15 cellular contexts compared by ENCODE assay signal in genomic region chr22:23697031-23697970, GRCh38. TPM values are rescaled to one million over a fixed set of nuclear protein-coding genes. Genes with fewer than 3 reads are reported as not detected.
DNase-seq lines count a peak whose midpoint lies in the region; ATAC-seq lines count a peak whose summit lies in the region.
"Had no signal": no experiment of that assay in that cellular context is flagged by ENCODE, and none has a peak within 500 bp of the region (broad histone marks: within the 10 kb centered on the region; RNA-seq: fewer than 3 reads in every experiment).

No MANE protein-coding gene starts in this region.

- H3K4me3 Mint-ChIP-seq in activated T-cell treated with anti-CD3 and anti-CD28 coated beads, Interleukin-2, amount 50 U/mL, for 24 hours = peak overlapping the region; percentile 91
- peak overlapping the region; percentile 87 to 95 (median 90) for H3K4me3 Mint-ChIP-seq in T-cell
- H3K4me3 Mint-ChIP-seq in effector memory CD8-positive, alpha-beta T cell = peak overlapping the region; percentile 93 to 96
- peak overlapping the region; percentile 93 for H3K4me3 Mint-ChIP-seq in stimulated activated effector memory CD8-positive, alpha-beta T cell treated with anti-CD3 and anti-CD28 coated beads, Interleukin-12 subunit alpha, Interleukin-12 subunit beta, amount 100 ng/mL, for 72 hours
- H3K4me3 Mint-ChIP-seq: H9 had no signal

- H3K36me3 Mint-ChIP-seq in activated T-cell treated with anti-CD3 and anti-CD28 coated beads, Interleukin-2, amount 50 U/mL, for 24 hours (ENCODE audit: low read depth) = peaks cover 89% of the 10 kb centered on the region
- H3K36me3 Mint-ChIP-seq in T-cell = peaks cover 59% of the 10 kb centered on the region
- peaks cover 27% of the 10 kb centered on the region for H3K36me3 Mint-ChIP-seq in effector memory CD8-positive, alpha-beta T cell (ENCODE audit: insufficient read depth)
- H3K36me3 Mint-ChIP-seq in stimulated activated effector memory CD8-positive, alpha-beta T cell treated with anti-CD3 and anti-CD28 coated beads, Interleukin-12 subunit alpha, Interleukin-12 subunit beta, amount 100 ng/mL, for 72 hours = peaks cover 30% of the 10 kb centered on the region

- peaks cover 74% of the 10 kb centered on the region for H3K4me1 Mint-ChIP-seq in activated T-cell treated with anti-CD3 and anti-CD28 coated beads, Interleukin-2, amount 50 U/mL, for 24 hours (ENCODE audit: low read depth)
- H3K4me1 Mint-ChIP-seq in T-cell = peaks cover 47 to 69% (median 62%) of the 10 kb centered on the region in 3 donors
- H3K4me1 Mint-ChIP-seq in effector memory CD8-positive, alpha-beta T cell (ENCODE audit: low read depth in 2 of 2) = peaks cover 34 to 49% of the 10 kb centered on the region in 2 donors
- peaks cover 57% of the 10 kb centered on the region for H3K4me1 Mint-ChIP-seq in stimulated activated effector memory CD8-positive, alpha-beta T cell treated with anti-CD3 and anti-CD28 coated beads, Interleukin-12 subunit alpha, Interleukin-12 subunit beta, amount 100 ng/mL, for 72 hours
- H3K4me1 Mint-ChIP-seq: H9 had no signal

- POLR2A ChIA-PET in T-cell (lab: Charles Lee) = interaction anchor here in 1 of 2 donors (1.3 kb wide), 1 partner anchor 20 kb away, joined by 4 read pairs; no protein-coding TSS in a partner anchor

- peak overlapping the region; percentile 100 for H3K27ac Mint-ChIP-seq in activated T-cell treated with anti-CD3 and anti-CD28 coated beads, Interleukin-2, amount 50 U/mL, for 24 hours
- H3K27ac Mint-ChIP-seq in T-cell = peak overlapping the region; percentile 100
- peak overlapping the region; percentile 100 for H3K27ac Mint-ChIP-seq in effector memory CD8-positive, alpha-beta T cell
- H3K27ac Mint-ChIP-seq in stimulated activated effector memory CD8-positive, alpha-beta T cell treated with anti-CD3 and anti-CD28 coated beads, Interleukin-12 subunit alpha, Interleukin-12 subunit beta, amount 100 ng/mL, for 72 hours = peak overlapping the region; percentile 100

- H3K27me3 Mint-ChIP-seq in activated T-cell treated with anti-CD3 and anti-CD28 coated beads, Interleukin-2, amount 50 U/mL, for 24 hours = no peaks in the 10 kb centered on the region
- no peaks in the 10 kb centered on the region for H3K27me3 Mint-ChIP-seq in T-cell
- no peaks in the 10 kb centered on the region for H3K27me3 Mint-ChIP-seq in effector memory CD8-positive, alpha-beta T cell

- CTCF ChIA-PET in T-cell (lab: Charles Lee) = interaction anchor here (0.5 to 0.7 kb wide), 5 partner anchors 38 to 1878 kb away, joined by 3 to 4 read pairs (median 3); no protein-coding TSS in a partner anchor

- peak; percentile 40 for DNase-seq in activated T-cell treated with anti-CD3 and anti-CD28 coated beads, Interleukin-2, amount 50 U/mL, for 24 hours
- DNase-seq in activated T-cell treated with anti-CD3 and anti-CD28 coated beads, Interleukin-2, amount 50 U/mL, for 1 hour = no peak
- no peak for DNase-seq in T-cell
- no peak for DNase-seq in effector memory CD8-positive, alpha-beta T cell
- DNase-seq in stimulated activated effector memory CD8-positive, alpha-beta T cell treated with anti-CD3 and anti-CD28 coated beads, Interleukin-12 subunit alpha, Interleukin-12 subunit beta, amount 100 ng/mL, for 72 hours (ENCODE audit: low spot score in 2 of 2) = no peak
- no peak for DNase-seq in NCI-H1436 treated with DMSO at 0.1 percent for 48 hours (lab: John Stamatoyannopoulos, UW)
- DNase-seq in NCI-H748 treated with DMSO at 0.1 percent for 48 hours (lab: John Stamatoyannopoulos, UW) = no peak
- DNase-seq: ACHN, H9, NCI-H2081, NCI-H82, Right ventricle myocardium superior had no signal

- no peaks in the 10 kb centered on the region for H3K9me3 Mint-ChIP-seq in activated T-cell treated with anti-CD3 and anti-CD28 coated beads, Interleukin-2, amount 50 U/mL, for 24 hours
- no peaks in the 10 kb centered on the region for H3K9me3 Mint-ChIP-seq in T-cell
- no peaks in the 10 kb centered on the region for H3K9me3 Mint-ChIP-seq in effector memory CD8-positive, alpha-beta T cell
- H3K9me3 Mint-ChIP-seq in stimulated activated effector memory CD8-positive, alpha-beta T cell treated with anti-CD3 and anti-CD28 coated beads, Interleukin-12 subunit alpha, Interleukin-12 subunit beta, amount 100 ng/mL, for 72 hours = no peaks in the 10 kb centered on the region
- H3K9me3 Mint-ChIP-seq: H9 had no signal

- ATAC-seq in T-cell (replicated peaks in 1 of 4) (no peak), HG03378 (IDR thresholded peaks at IDR 0.05; ENCODE audit: unreplicated experiment) (no peak)
- ATAC-seq in effector memory CD8-positive, alpha-beta T cell (replicated peaks) = no peak
- no peak for ATAC-seq in stimulated activated effector memory CD8-positive, alpha-beta T cell treated with anti-CD3 and anti-CD28 coated beads, Interleukin-12 subunit alpha, Interleukin-12 subunit beta, amount 100 ng/mL, for 72 hours

RNA-seq across cellular contexts. Expression of gene RGL4, which starts 6.5 kb away (rescaled TPM):
- total RNA-seq in T-cell = 10 to 100 TPM; 10.6 to 28.9 (median 13.8) TPM
- total RNA-seq: ascending aorta, H9, Right ventricle myocardium superior, thoracic aorta had no signal

RNA-seq across cellular contexts. Expression of gene ZNF70, which starts 53.6 kb away (rescaled TPM):
- total RNA-seq in T-cell = 1 to 10 TPM; 3.2 to 6.4 (median 5.8) TPM

RNA-seq across cellular contexts. Expression of gene VPREB3, which starts 56.9 kb away (rescaled TPM):
- total RNA-seq in T-cell = 1 to 10 TPM in 4 of 5 donors, not detected in 1; 1.5 to 2.6 (median 1.7) TPM
- total RNA-seq: ascending aorta, thoracic aorta had no signal
